ENCODE assay signal across 17 cellular contexts in genomic region chr6:144597511-144597910, GRCh38.
"Had no signal": no experiment of that assay in that cellular context is flagged by ENCODE, and none has a peak within 500 bp of the region (broad histone marks: within the 10 kb centered on the region; RNA-seq: fewer than 3 reads in every experiment).

No MANE protein-coding gene starts in this region.

- H3K4me3 ChIP-seq: esophagus squamous epithelium, left ventricle myocardium inferior, mucosa of descending colon, thoracic aorta, upper lobe of right lung had no signal

- H3K9me3 Mint-ChIP-seq: T-cell had no signal

- H3K27ac ChIP-seq: esophagus squamous epithelium, left ventricle myocardium inferior, neutrophil, thoracic aorta, upper lobe of right lung had no signal

- ATAC-seq: mucosa of descending colon; naive thymus-derived CD4-positive, alpha-beta T cell; T-cell; upper lobe of right lung had no signal

- H3K27ac Mint-ChIP-seq: T-cell had no signal

- DNase-seq: activated CD4-positive, alpha-beta T cell treated with anti-CD3 and anti-CD28 coated beads for 1 hour; cortex of kidney; effector CD4-positive, alpha-beta T cell; esophagus squamous epithelium; hippocampal formation; kidney; left ventricle myocardium inferior; mucosa of descending colon; naive thymus-derived CD4-positive, alpha-beta T cell; Right ventricle myocardium superior; SK-N-SH; T-cell; T1000; upper lobe of right lung had no signal

- H3K27me3 ChIP-seq: esophagus squamous epithelium, neutrophil, upper lobe of right lung had no signal

- H3K27me3 Mint-ChIP-seq: activated naive CD4-positive, alpha-beta T cell treated with anti-CD3 and anti-CD28 coated beads, Interleukin-2, amount 50 U/mL, for 24 hours; naive thymus-derived CD4-positive, alpha-beta T cell; T-cell had no signal

- FAIRE-seq: kidney had no signal

- H3K36me3 ChIP-seq: neutrophil, thoracic aorta had no signal

- H3K4me3 Mint-ChIP-seq: T-cell had no signal

- H3K4me1 ChIP-seq: esophagus squamous epithelium, upper lobe of right lung had no signal

- H3K9me3 ChIP-seq: mucosa of descending colon, neutrophil, SK-N-SH, thoracic aorta, upper lobe of right lung had no signal
